Comparison of ENCODE assay signal across 29 cellular contexts in the genomic region with DNA sequence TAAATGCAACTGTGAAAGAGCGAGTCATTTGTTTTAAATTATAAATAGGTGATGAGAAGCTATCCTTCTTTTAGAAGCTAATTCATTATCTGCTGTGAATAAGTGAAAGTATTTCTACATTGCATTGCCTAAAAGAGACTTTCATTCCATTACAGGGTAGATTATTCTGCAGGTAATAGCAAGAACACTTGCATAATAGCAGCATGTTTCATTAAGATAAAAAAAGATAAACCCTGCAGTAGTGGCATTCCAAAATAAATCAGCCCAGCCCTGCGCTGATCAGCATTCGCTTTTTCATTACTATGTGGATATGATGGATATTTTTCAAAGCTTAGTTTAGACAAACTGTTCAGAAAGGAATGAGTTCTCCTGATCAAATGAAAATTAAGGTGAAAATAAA.
"Had no signal": no experiment of that assay in that cellular context is flagged by ENCODE, and none has a peak within 500 bp of the region (broad histone marks: within the 10 kb centered on the region; RNA-seq: fewer than 3 reads in every experiment).

No MANE protein-coding gene starts in this region.

- H3K4me1 Mint-ChIP-seq: naive thymus-derived CD8-positive, alpha-beta T cell; natural killer cell; neural progenitor cell had no signal

- H3K36me3 Mint-ChIP-seq: naive thymus-derived CD8-positive, alpha-beta T cell; natural killer cell; natural killer cell treated with Interleukin-12 subunit alpha and Interleukin-12 subunit beta and Interleukin-15 and Interleukin-18, amount 100 ng/mL, for 72 hours; neural progenitor cell had no signal

- H3K36me3 ChIP-seq: neural progenitor cell, neutrophil, ovary, pancreas, prostate gland, right atrium auricular region, right lobe of liver, sigmoid colon, spleen had no signal

- FAIRE-seq: pancreas had no signal

- H3K4me3 ChIP-seq: neural progenitor cell, ovary, pancreas, prostate gland, psoas muscle, right atrium auricular region, right lobe of liver, sigmoid colon, skin epidermis, smooth muscle cell, spleen had no signal

- H3K9me3 Mint-ChIP-seq: naive thymus-derived CD8-positive, alpha-beta T cell; natural killer cell; natural killer cell treated with Interleukin-12 subunit alpha and Interleukin-12 subunit beta and Interleukin-15 and Interleukin-18, amount 100 ng/mL, for 72 hours; nephron; nephron progenitor cell; neural crest cell; neural progenitor cell had no signal

- H3K27me3 ChIP-seq: neural progenitor cell, neutrophil, ovary, pancreas, right atrium auricular region, right lobe of liver, sigmoid colon, spleen had no signal

- H3K27ac ChIP-seq: neural progenitor cell, neutrophil, ovary, pancreas, parathyroid adenoma, prostate gland, psoas muscle, right atrium auricular region, right lobe of liver, sigmoid colon, skin epidermis, spleen had no signal

- H3K4me3 Mint-ChIP-seq: naive thymus-derived CD8-positive, alpha-beta T cell; natural killer cell; natural killer cell treated with Interleukin-12 subunit alpha and Interleukin-12 subunit beta and Interleukin-15 and Interleukin-18, amount 100 ng/mL, for 72 hours; nephron; nephron progenitor cell; neural crest cell; neural progenitor cell had no signal

- H3K9me3 ChIP-seq: neutrophil, ovary, pancreas, prostate gland, psoas muscle, right atrium auricular region, right lobe of liver, sigmoid colon, spleen had no signal

- ATAC-seq: naive thymus-derived CD8-positive, alpha-beta T cell; natural killer cell; natural killer cell treated with Interleukin-12 subunit alpha and Interleukin-12 subunit beta and Interleukin-15 and Interleukin-18, amount 100 ng/mL, for 72 hours; psoas muscle; right cardiac atrium; sciatic nerve had no signal

- H3K4me2 ChIP-seq: neural progenitor cell, smooth muscle cell had no signal

- H3K9ac ChIP-seq: neural progenitor cell, parathyroid adenoma had no signal

- H3K79me2 ChIP-seq: parathyroid adenoma had no signal

- H3K4me1 ChIP-seq: neural progenitor cell, pancreas, parathyroid adenoma, prostate gland, psoas muscle, right atrium auricular region, right lobe of liver, sigmoid colon, spleen had no signal

- H3K27me3 Mint-ChIP-seq: naive thymus-derived CD8-positive, alpha-beta T cell; natural killer cell treated with Interleukin-12 subunit alpha and Interleukin-12 subunit beta and Interleukin-15 and Interleukin-18, amount 100 ng/mL, for 72 hours; progenitor cell of endocrine pancreas had no signal

- DNase-seq: naive thymus-derived CD8-positive, alpha-beta T cell; natural killer cell; nephron progenitor cell; nucleus accumbens; occipital lobe; ovary; posterior cingulate gyrus; psoas muscle; right cardiac atrium; right lobe of liver; sigmoid colon; spleen; stimulated activated CD4-positive, alpha-beta T cell treated with anti-CD3 and anti-CD28 coated beads, Interleukin-12 subunit alpha, Interleukin-12 subunit beta, amount 100 ng/mL, for 4 hours; stimulated activated CD4-positive, alpha-beta T cell treated with anti-CD3 and anti-CD28 coated beads, Interleukin-15, amount 100 ng/mL, for 24 hours; stimulated activated CD4-positive, alpha-beta T cell treated with anti-CD3 and anti-CD28 coated beads, Interleukin-1b, Interleukin-23, amount 100 ng/mL, for 48 hours; stimulated activated CD4-positive, alpha-beta T cell treated with anti-CD3 and anti-CD28 coated beads, Interleukin-2, amount 100 ng/mL, for 24 hours had no signal

- H2AFZ ChIP-seq: neural progenitor cell had no signal

- H3K27ac Mint-ChIP-seq: naive thymus-derived CD8-positive, alpha-beta T cell; natural killer cell; natural killer cell treated with Interleukin-12 subunit alpha and Interleukin-12 subunit beta and Interleukin-15 and Interleukin-18, amount 100 ng/mL, for 72 hours; nephron; nephron progenitor cell; neural progenitor cell; progenitor cell of endocrine pancreas had no signal
